1 cellular context compared by ENCODE assay signal in the genomic region with DNA sequence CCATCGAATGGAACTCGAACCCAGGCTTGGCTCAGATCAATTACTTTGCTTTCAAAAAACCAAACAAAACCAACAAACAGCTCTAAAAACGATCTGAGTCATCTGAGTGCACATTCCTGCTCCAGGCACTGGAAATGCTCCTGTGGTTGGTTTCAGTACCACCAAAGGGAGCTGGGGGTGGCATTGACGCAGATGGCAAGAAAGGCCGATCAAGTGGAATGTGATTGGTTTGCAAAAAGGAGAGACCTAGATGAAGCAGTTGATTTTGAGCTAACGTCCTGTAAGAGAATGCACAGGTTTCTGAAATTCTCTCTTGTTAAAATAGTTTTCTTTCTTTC.
TF ChIP-seq lines count a peak whose summit lies in the region.

No MANE protein-coding gene starts in this region.

TF ChIP-seq in HCT116, 20 proteins besides CTCF, POLR2A, EP300 and RAD21 (continued from another document):
- no peak for TF ChIP-seq YY1 (IDR thresholded peaks at IDR 0.05; ENCODE audit: extremely low read depth, insufficient replicate concordance, low read depth, low read length)
- TF ChIP-seq ELF1 (IDR thresholded peaks at IDR 0.05; ENCODE audit: borderline replicate concordance, low read depth): no peak
- no peak for TF ChIP-seq ZBTB33 (IDR thresholded peaks at IDR 0.05; ENCODE audit: extremely low read depth, insufficient replicate concordance, low read length)
TF ChIP-seq in HCT116: peak in this region for 0.
